17 cellular contexts compared by ENCODE assay signal in the genomic region with DNA sequence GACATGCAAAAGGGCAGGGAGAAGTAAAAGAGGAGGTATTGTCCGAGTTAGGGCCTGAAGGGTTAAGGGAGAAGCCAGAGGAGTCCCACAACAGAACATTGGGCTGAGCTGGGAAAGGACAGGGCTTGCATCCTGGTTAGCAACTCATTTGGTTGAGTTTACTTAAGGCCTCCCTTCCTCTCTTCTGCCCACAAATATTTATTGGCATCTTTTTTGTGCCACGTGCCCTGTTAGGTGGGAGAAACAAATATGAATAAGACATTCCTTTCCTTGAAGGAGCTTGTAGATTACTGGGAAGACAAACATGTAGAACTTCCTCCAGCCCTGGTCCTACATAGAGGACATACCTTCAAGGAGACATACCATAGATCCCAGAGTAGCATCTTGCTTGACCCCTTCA. TPM values are rescaled to one million over a fixed set of nuclear protein-coding genes. Genes with fewer than 3 reads are reported as not detected.
"Had no signal": no experiment of that assay in that cellular context is flagged by ENCODE, and none has a peak within 500 bp of the region (broad histone marks: within the 10 kb centered on the region; RNA-seq: fewer than 3 reads in every experiment).

No MANE protein-coding gene starts in this region.

- H3K9me3 ChIP-seq: left lung, uterus had no signal

- H3K36me3 ChIP-seq: left lung, uterus had no signal

- H3K4me3 ChIP-seq: coronary artery, left lung, uterus had no signal

- H3K27ac ChIP-seq: coronary artery, left lung, uterus, VCaP had no signal

- ATAC-seq: activated CD4-positive, alpha-beta T cell treated with anti-CD3 and anti-CD28 coated beads for 36 hours; activated T-cell treated with anti-CD3 and anti-CD28 coated beads, Interleukin-2, amount 50 U/mL, for 72 hours; left lung had no signal

- DNase-seq: activated CD4-positive, alpha-beta memory T cell treated with anti-CD3 and anti-CD28 coated beads, Interleukin-2, amount 10 ng/mL, durations not matched to agents 7 days and 5 days; activated CD4-positive, alpha-beta T cell treated with anti-CD3 and anti-CD28 coated beads for 36 hours; activated CD8-positive, alpha-beta memory T cell treated with anti-CD3 and anti-CD28 coated beads, Interleukin-2, amount 50 U/mL, for 4 hours; activated gamma-delta T cell treated with Interleukin-2 at 50 U/mL for 16 hours; activated naive CD8-positive, alpha-beta T cell treated with anti-CD3 and anti-CD28 coated beads for 36 hours; activated T-cell treated with anti-CD3 and anti-CD28 coated beads, Interleukin-2, amount 50 U/mL, for 72 hours; aorta; effector CD8-positive, alpha-beta T cell; left lung; nephron progenitor cell; stimulated activated CD4-positive, alpha-beta T cell treated with anti-CD3 and anti-CD28 coated beads, Interleukin-4, amount 100 ng/mL, for 24 hours; T1000; uterus had no signal

- H3K27me3 ChIP-seq: uterus had no signal

- H3K4me1 ChIP-seq: left lung, uterus had no signal

RNA-seq across cellular contexts. Expression of a gene that starts 53.0 kb away (rescaled TPM):
- total RNA-seq: activated CD4-positive, alpha-beta memory T cell treated with anti-CD3 and anti-CD28 coated beads, Interleukin-2, amount 10 ng/mL, durations not matched to agents 7 days and 5 days; activated CD4-positive, alpha-beta T cell treated with anti-CD3 and anti-CD28 coated beads for 36 hours; activated naive CD8-positive, alpha-beta T cell treated with anti-CD3 and anti-CD28 coated beads for 36 hours; activated T-cell treated with anti-CD3 and anti-CD28 coated beads, Interleukin-2, amount 50 U/mL, for 72 hours; epithelial cell of proximal tubule; pulmonary artery endothelial cell had no signal
